Comparison of ENCODE assay signal across 8 cellular contexts in genomic region chr4:39976945-39977488, GRCh38. TPM values are rescaled to one million over a fixed set of nuclear protein-coding genes. Genes with fewer than 3 reads are reported as not detected.
DNase-seq lines count a peak whose midpoint lies in the region; ATAC-seq and TF ChIP-seq lines count a peak whose summit lies in the region.

No MANE protein-coding gene starts in this region.

- no peak for TF ChIP-seq CTCF in fibroblast of the aortic adventitia (IDR thresholded peaks at IDR 0.05; ENCODE audit: insufficient read depth, low read length)
- no peak for TF ChIP-seq CTCF in neural crest cell (conservative IDR thresholded peaks at IDR 0.05)

- peaks cover 33% of the 10 kb centered on the region for H3K4me1 Mint-ChIP-seq in activated T-helper 1 cell treated with anti-CD3 and anti-CD28 coated beads, Interleukin-12 subunit alpha, Interleukin-12 subunit beta, Interleukin-2, Interleukin-4 antibody, amounts not matched to agents 30 ng/mL and 10 ng/mL and 1 ng/mL, durations not matched to agents 14 hours and 24 hours and 36 hours (ENCODE audit: low read depth)
- H3K4me1 Mint-ChIP-seq in neural crest cell = peaks cover 30% of the 10 kb centered on the region

- peak overlapping the region; percentile 85 for H3K27ac Mint-ChIP-seq in activated T-helper 1 cell treated with anti-CD3 and anti-CD28 coated beads, Interleukin-12 subunit alpha, Interleukin-12 subunit beta, Interleukin-2, Interleukin-4 antibody, amounts not matched to agents 30 ng/mL and 10 ng/mL and 1 ng/mL, durations not matched to agents 14 hours and 24 hours and 36 hours
- H3K27ac Mint-ChIP-seq in neural crest cell (ENCODE audit: unreplicated experiment) = no peak overlapping the region

- ATAC-seq in GM18861 (IDR thresholded peaks at IDR 0.05; ENCODE audit: unreplicated experiment) (peak; percentile 8), HG02870 (IDR thresholded peaks at IDR 0.05; ENCODE audit: unreplicated experiment) (peak; percentile 23)

- H3K27ac ChIP-seq in substantia nigra (ENCODE audit: low read depth, low read length, poor library complexity, severe bottlenecking) = peak overlapping the region; percentile 94

- peak; percentile 12 for DNase-seq in NCI-H526 treated with DMSO at 0.1 percent for 48 hours (lab: John Stamatoyannopoulos, UW)
- DNase-seq in activated T-helper 1 cell treated with anti-CD3 and anti-CD28 coated beads, Interleukin-12 subunit alpha, Interleukin-12 subunit beta, Interleukin-2, Interleukin-4 antibody, amounts not matched to agents 30 ng/mL and 10 ng/mL and 1 ng/mL, durations not matched to agents 14 hours and 24 hours and 36 hours (ENCODE audit: low spot score) = peak; percentile 40
- no peak for DNase-seq in fibroblast of the aortic adventitia (ENCODE audit: low read depth)
- peak; percentile 36 for DNase-seq in neural crest cell (ENCODE audit: low read depth, low spot score)
- peak in 37 of 49 donors; percentile 16 to 87 (median 60) for DNase-seq in substantia nigra (lab: John Stamatoyannopoulos, UW)
- DNase-seq in epidermal melanocyte (ENCODE audit: insufficient read length, low spot score) = no peak

- intact Hi-C loops in activated T-helper 1 cell treated with anti-CD3 and anti-CD28 coated beads, Interleukin-12 subunit alpha, Interleukin-12 subunit beta, Interleukin-2, Interleukin-4 antibody, amounts not matched to agents 30 ng/mL and 10 ng/mL and 1 ng/mL, durations not matched to agents 14 hours and 24 hours and 36 hours (cut with micrococcal nuclease) = loop anchor here (1.0 to 10.0 kb wide), 12 partner anchors 44 to 795 kb away; partner anchors contain the start of genes LIAS, RFC1, RPL9 and UGDH

- H3K36me3 Mint-ChIP-seq in activated T-helper 1 cell treated with anti-CD3 and anti-CD28 coated beads, Interleukin-12 subunit alpha, Interleukin-12 subunit beta, Interleukin-2, Interleukin-4 antibody, amounts not matched to agents 30 ng/mL and 10 ng/mL and 1 ng/mL, durations not matched to agents 14 hours and 24 hours and 36 hours (ENCODE audit: low read depth) = peaks cover 28% of the 10 kb centered on the region
- H3K36me3 Mint-ChIP-seq in neural crest cell (ENCODE audit: low read depth) = peaks cover 18% of the 10 kb centered on the region

- peak overlapping the region; percentile 79 for H3K4me3 ChIP-seq in fibroblast of the aortic adventitia (ENCODE audit: low read depth, low read length)

- no peaks in the 10 kb centered on the region for H3K27me3 Mint-ChIP-seq in activated T-helper 1 cell treated with anti-CD3 and anti-CD28 coated beads, Interleukin-12 subunit alpha, Interleukin-12 subunit beta, Interleukin-2, Interleukin-4 antibody, amounts not matched to agents 30 ng/mL and 10 ng/mL and 1 ng/mL, durations not matched to agents 14 hours and 24 hours and 36 hours (ENCODE audit: insufficient read depth)
- no peaks in the 10 kb centered on the region for H3K27me3 Mint-ChIP-seq in neural crest cell (ENCODE audit: low read depth)

- peak overlapping the region; percentile 95 for H3K4me3 Mint-ChIP-seq in activated T-helper 1 cell treated with anti-CD3 and anti-CD28 coated beads, Interleukin-12 subunit alpha, Interleukin-12 subunit beta, Interleukin-2, Interleukin-4 antibody, amounts not matched to agents 30 ng/mL and 10 ng/mL and 1 ng/mL, durations not matched to agents 14 hours and 24 hours and 36 hours
- H3K4me3 Mint-ChIP-seq in neural crest cell = peak overlapping the region; percentile 90

- H3K9me3 Mint-ChIP-seq in activated T-helper 1 cell treated with anti-CD3 and anti-CD28 coated beads, Interleukin-12 subunit alpha, Interleukin-12 subunit beta, Interleukin-2, Interleukin-4 antibody, amounts not matched to agents 30 ng/mL and 10 ng/mL and 1 ng/mL, durations not matched to agents 14 hours and 24 hours and 36 hours = no peaks in the 10 kb centered on the region
- H3K9me3 Mint-ChIP-seq in neural crest cell = no peaks in the 10 kb centered on the region

RNA-seq across cellular contexts. Expression of gene PDS5A, which starts 0.7 kb away (rescaled TPM):
- total RNA-seq in activated T-helper 1 cell treated with anti-CD3 and anti-CD28 coated beads, Interleukin-12 subunit alpha, Interleukin-12 subunit beta, Interleukin-2, Interleukin-4 antibody, amounts not matched to agents 30 ng/mL and 10 ng/mL and 1 ng/mL, durations not matched to agents 14 hours and 24 hours and 36 hours = 129 and 131 TPM in 2 replicates
- total RNA-seq in fibroblast of the aortic adventitia (ENCODE audit: low replicate concordance) = 78.4 and 123 TPM in 2 replicates
- total RNA-seq in neural crest cell = 82.1 and 83.1 TPM in 2 replicates

Comparison
In these comparisons a context has a peak if more than half of its experiments do, and no peak if none do; other contexts are left out.
1. DNase-seq: peak in NCI-H526 treated with DMSO at 0.1 percent for 48 hours (single experiment), activated T-helper 1 cell treated with anti-CD3 and anti-CD28 coated beads, Interleukin-12 subunit alpha, Interleukin-12 subunit beta, Interleukin-2, Interleukin-4 antibody, amounts not matched to agents 30 ng/mL and 10 ng/mL and 1 ng/mL, durations not matched to agents 14 hours and 24 hours and 36 hours (single experiment), neural crest cell (single experiment) and substantia nigra (37 of 49); none in fibroblast of the aortic adventitia (single experiment) and epidermal melanocyte (single experiment).